35 cellular contexts compared by ENCODE assay signal in genomic region chr16:83682858-83683235, GRCh38.
"Had no signal": no experiment of that assay in that cellular context is flagged by ENCODE, and none has a peak within 500 bp of the region (broad histone marks: within the 10 kb centered on the region; RNA-seq: fewer than 3 reads in every experiment).

No MANE protein-coding gene starts in this region.

- FAIRE-seq: pancreas had no signal

- H3K27me3 Mint-ChIP-seq: activated naive CD4-positive, alpha-beta T cell treated with anti-CD3 and anti-CD28 coated beads, Interleukin-2, amount 10 ng/mL, durations not matched to agents 7 days and 5 days had no signal

- H3K27ac ChIP-seq: ascending aorta, cardiac muscle cell, coronary artery, dorsolateral prefrontal cortex, gastroesophageal sphincter, heart left ventricle, left lung, lower lobe of right lung, pancreas, prostate gland, right atrium auricular region, upper lobe of left lung had no signal

- H3K4me2 ChIP-seq: smooth muscle cell had no signal

- H3K4me1 ChIP-seq: gastroesophageal sphincter, left lung, lower lobe of right lung, pancreas, prostate gland, right atrium auricular region, upper lobe of left lung had no signal

- H3K9me3 Mint-ChIP-seq: activated naive CD4-positive, alpha-beta T cell treated with anti-CD3 and anti-CD28 coated beads, Interleukin-2, amount 10 ng/mL, durations not matched to agents 7 days and 5 days; activated naive CD8-positive, alpha-beta T cell treated with anti-CD3 and anti-CD28 coated beads, Interleukin-2, amount 10 ng/mL, durations not matched to agents 7 days and 5 days; activated T-helper 1 cell treated with anti-CD3 and anti-CD28 coated beads, Interleukin-12 subunit alpha, Interleukin-12 subunit beta, Interleukin-2, Interleukin-4 antibody, amounts not matched to agents 30 ng/mL and 10 ng/mL and 1 ng/mL, durations not matched to agents 14 hours and 24 hours and 36 hours; nephron; stimulated activated memory B cell treated with anti-CD40 and anti-IgM and Interleukin-4, amounts not matched to agents 10 μg/mL and 1 μg/mL and 100 μg/mL, for 72 hours; stimulated activated naive CD8-positive, alpha-beta T cell treated with anti-CD3 and anti-CD28 coated beads, Interleukin-15, amount 100 ng/mL, for 72 hours; T-helper 2 cell treated with Interferon-gamma antibody and Interleukin-4, amounts not matched to agents 5 μg/mL and 100 μg/mL, for 36 hours had no signal

- H3K4me3 ChIP-seq: ascending aorta, cardiac muscle cell, coronary artery, dorsolateral prefrontal cortex, gastroesophageal sphincter, heart left ventricle, left lung, lower lobe of right lung, pancreas, prostate gland, right atrium auricular region, smooth muscle cell, upper lobe of left lung had no signal

- DNase-seq: activated CD4-positive, alpha-beta T cell treated with anti-CD3 and anti-CD28 coated beads for 36 hours; activated CD4-positive, alpha-beta T cell treated with anti-CD3 and anti-CD28 coated beads, Interleukin-2, amount 50 U/mL, for 4 hours; activated CD4-positive, CD25-positive, alpha-beta regulatory T cell; activated CD8-positive, alpha-beta memory T cell treated with anti-CD3 and anti-CD28 coated beads for 24 hours; activated gamma-delta T cell; activated naive CD4-positive, alpha-beta T cell treated with anti-CD3 and anti-CD28 coated beads, Interleukin-2, amount 10 ng/mL, durations not matched to agents 7 days and 5 days; activated naive CD8-positive, alpha-beta T cell treated with anti-CD3 and anti-CD28 coated beads, Interleukin-2, amount 10 ng/mL, durations not matched to agents 7 days and 5 days; activated T-cell treated with anti-CD3 and anti-CD28 coated beads, Interleukin-2, amount 50 U/mL, for 1 hour; dorsolateral prefrontal cortex; effector memory CD4-positive, alpha-beta T cell; heart left ventricle; hypothalamus; left lung; lower lobe of right lung; nucleus accumbens; pancreas; stimulated activated CD4-positive, alpha-beta T cell treated with anti-CD3 and anti-CD28 coated beads, Interleukin-1b, Interleukin-23, amount 100 ng/mL, for 48 hours; stimulated activated CD4-positive, alpha-beta T cell treated with anti-CD3 and anti-CD28 coated beads, Interleukin-4, amount 100 ng/mL, for 4 hours; stimulated activated CD8-positive, alpha-beta memory T cell treated with anti-CD3 and anti-CD28 coated beads, Interleukin-4, amount 100 ng/mL, for 48 hours; stimulated activated naive CD8-positive, alpha-beta T cell treated with anti-CD3 and anti-CD28 coated beads, Interleukin-15, amount 100 ng/mL, for 72 hours; substantia nigra; T-helper 1 cell; upper lobe of left lung had no signal

- H3K27ac Mint-ChIP-seq: activated CD4-positive, alpha-beta T cell treated with anti-CD3 and anti-CD28 coated beads for 36 hours; activated naive CD4-positive, alpha-beta T cell treated with anti-CD3 and anti-CD28 coated beads, Interleukin-2, amount 10 ng/mL, durations not matched to agents 7 days and 5 days; activated naive CD8-positive, alpha-beta T cell treated with anti-CD3 and anti-CD28 coated beads, Interleukin-2, amount 10 ng/mL, durations not matched to agents 7 days and 5 days; activated T-helper 1 cell treated with anti-CD3 and anti-CD28 coated beads, Interleukin-12 subunit alpha, Interleukin-12 subunit beta, Interleukin-2, Interleukin-4 antibody, amounts not matched to agents 30 ng/mL and 10 ng/mL and 1 ng/mL, durations not matched to agents 14 hours and 24 hours and 36 hours; stimulated activated memory B cell treated with anti-CD40 and anti-IgM and Interleukin-4, amounts not matched to agents 10 μg/mL and 1 μg/mL and 100 μg/mL, for 72 hours; stimulated activated naive CD8-positive, alpha-beta T cell treated with anti-CD3 and anti-CD28 coated beads, Interleukin-15, amount 100 ng/mL, for 72 hours; T-helper 2 cell treated with Interferon-gamma antibody and Interleukin-4, amounts not matched to agents 5 μg/mL and 100 μg/mL, for 36 hours had no signal

- H3K27me3 ChIP-seq: ascending aorta, cardiac muscle cell, gastroesophageal sphincter, heart left ventricle, left lung, right atrium auricular region, upper lobe of left lung had no signal

- ATAC-seq: activated CD4-positive, alpha-beta T cell treated with anti-CD3 and anti-CD28 coated beads for 36 hours; gastroesophageal sphincter; heart left ventricle; left lung; lower lobe of right lung; pancreas; stimulated activated memory B cell treated with anti-CD40 and anti-IgM and Interleukin-4, amounts not matched to agents 10 μg/mL and 1 μg/mL and 100 μg/mL, for 72 hours; stimulated activated naive CD8-positive, alpha-beta T cell treated with anti-CD3 and anti-CD28 coated beads, Interleukin-15, amount 100 ng/mL, for 72 hours had no signal

- H3K9me3 ChIP-seq: ascending aorta, gastroesophageal sphincter, heart left ventricle, left lung, lower lobe of right lung, pancreas, prostate gland, right atrium auricular region, upper lobe of left lung had no signal

- H3K36me3 ChIP-seq: cardiac muscle cell, gastroesophageal sphincter, left lung, lower lobe of right lung, pancreas, prostate gland, upper lobe of left lung had no signal

- H3K4me3 Mint-ChIP-seq: activated CD4-positive, alpha-beta T cell treated with anti-CD3 and anti-CD28 coated beads for 36 hours; activated naive CD4-positive, alpha-beta T cell treated with anti-CD3 and anti-CD28 coated beads, Interleukin-2, amount 10 ng/mL, durations not matched to agents 7 days and 5 days; activated naive CD8-positive, alpha-beta T cell treated with anti-CD3 and anti-CD28 coated beads, Interleukin-2, amount 10 ng/mL, durations not matched to agents 7 days and 5 days; activated T-helper 1 cell treated with anti-CD3 and anti-CD28 coated beads, Interleukin-12 subunit alpha, Interleukin-12 subunit beta, Interleukin-2, Interleukin-4 antibody, amounts not matched to agents 30 ng/mL and 10 ng/mL and 1 ng/mL, durations not matched to agents 14 hours and 24 hours and 36 hours; brain; nephron; stimulated activated memory B cell treated with anti-CD40 and anti-IgM and Interleukin-4, amounts not matched to agents 10 μg/mL and 1 μg/mL and 100 μg/mL, for 72 hours; stimulated activated naive CD8-positive, alpha-beta T cell treated with anti-CD3 and anti-CD28 coated beads, Interleukin-15, amount 100 ng/mL, for 72 hours; T-helper 2 cell treated with Interferon-gamma antibody and Interleukin-4, amounts not matched to agents 5 μg/mL and 100 μg/mL, for 36 hours had no signal

- H3K4me1 Mint-ChIP-seq: activated CD4-positive, alpha-beta T cell treated with anti-CD3 and anti-CD28 coated beads for 36 hours; activated naive CD4-positive, alpha-beta T cell treated with anti-CD3 and anti-CD28 coated beads, Interleukin-2, amount 10 ng/mL, durations not matched to agents 7 days and 5 days; activated naive CD8-positive, alpha-beta T cell treated with anti-CD3 and anti-CD28 coated beads, Interleukin-2, amount 10 ng/mL, durations not matched to agents 7 days and 5 days; stimulated activated memory B cell treated with anti-CD40 and anti-IgM and Interleukin-4, amounts not matched to agents 10 μg/mL and 1 μg/mL and 100 μg/mL, for 72 hours; stimulated activated naive CD8-positive, alpha-beta T cell treated with anti-CD3 and anti-CD28 coated beads, Interleukin-15, amount 100 ng/mL, for 72 hours had no signal

- H3K36me3 Mint-ChIP-seq: activated naive CD4-positive, alpha-beta T cell treated with anti-CD3 and anti-CD28 coated beads, Interleukin-2, amount 10 ng/mL, durations not matched to agents 7 days and 5 days; activated naive CD8-positive, alpha-beta T cell treated with anti-CD3 and anti-CD28 coated beads, Interleukin-2, amount 10 ng/mL, durations not matched to agents 7 days and 5 days; brain; stimulated activated memory B cell treated with anti-CD40 and anti-IgM and Interleukin-4, amounts not matched to agents 10 μg/mL and 1 μg/mL and 100 μg/mL, for 72 hours had no signal
